8 cellular contexts compared by ENCODE assay signal in the genomic region with DNA sequence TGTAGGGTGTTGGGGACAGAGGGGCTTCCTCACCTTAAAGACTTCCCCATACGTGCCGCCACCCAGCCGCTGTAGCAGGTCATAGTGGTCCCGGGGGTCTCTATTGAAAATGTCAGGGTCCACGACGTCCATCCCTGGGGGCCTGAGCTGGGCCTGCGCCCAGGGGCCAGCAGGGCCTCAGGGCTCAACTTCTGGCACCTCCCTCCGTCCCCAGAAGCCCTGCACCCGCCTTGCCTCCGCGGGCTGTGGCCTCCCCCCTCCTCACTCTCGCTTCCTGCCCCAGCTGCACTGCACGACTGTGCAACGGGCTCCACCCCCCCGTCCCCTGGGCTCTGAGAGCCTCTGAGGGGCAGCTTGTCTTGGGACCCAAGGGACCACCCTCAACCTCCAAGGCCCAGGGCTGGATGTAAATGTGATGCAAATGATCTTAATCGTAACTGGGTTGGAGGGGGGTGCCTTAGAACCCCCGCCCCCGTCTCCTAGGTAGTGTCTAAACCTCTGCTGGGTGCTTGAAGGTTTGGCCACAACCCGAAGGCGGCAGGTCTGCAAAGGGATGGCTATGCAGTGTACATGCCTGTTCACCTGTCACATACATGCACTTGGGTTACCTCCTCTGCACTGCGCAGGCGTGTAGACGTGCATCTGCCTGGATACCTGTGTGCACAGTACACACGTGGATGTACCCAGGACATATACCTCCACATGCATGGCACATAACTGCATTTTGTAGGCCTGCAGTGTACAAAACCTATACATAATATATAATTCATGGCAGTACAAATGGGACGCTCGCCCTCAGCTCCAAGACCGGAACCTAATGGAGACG. TPM values are rescaled to one million over a fixed set of nuclear protein-coding genes. Genes with fewer than 3 reads are reported as not detected.
A peak's percentile ranks its signal among the peaks of the same experiment; 100 is the strongest.
DNase-seq lines count a peak whose midpoint lies in the region; ATAC-seq, FAIRE-seq and TF ChIP-seq lines count a peak whose summit lies in the region.

TSS of gene MAP4K1 (minus strand) at position 190 of the 826 bp plus-strand sequence. CDS start at position 132, 58 bp downstream.

- peak within 1 kb of the TSS; percentile 99 for H3K4me3 Mint-ChIP-seq in T-helper 2 cell treated with Interferon-gamma antibody and Interleukin-4, amounts not matched to agents 5 μg/mL and 100 μg/mL, for 36 hours
- peak within 1 kb of the TSS; percentile 99 to 100 (median 100) for H3K4me3 Mint-ChIP-seq in brain

- H3K36me3 Mint-ChIP-seq in T-helper 2 cell treated with Interferon-gamma antibody and Interleukin-4, amounts not matched to agents 5 μg/mL and 100 μg/mL, for 36 hours (ENCODE audit: low read depth), result peaks cover 61% of the 10 kb centered on the region
- peaks cover 20% of the 10 kb centered on the region for H3K36me3 Mint-ChIP-seq in brain

- no peaks in the 10 kb centered on the region for H3K27me3 Mint-ChIP-seq in T-helper 2 cell treated with Interferon-gamma antibody and Interleukin-4, amounts not matched to agents 5 μg/mL and 100 μg/mL, for 36 hours (ENCODE audit: low read depth)
- H3K27me3 Mint-ChIP-seq in brain, result peaks cover 10% of the 10 kb centered on the region

- peaks cover 39% of the 10 kb centered on the region for H3K4me1 Mint-ChIP-seq in T-helper 2 cell treated with Interferon-gamma antibody and Interleukin-4, amounts not matched to agents 5 μg/mL and 100 μg/mL, for 36 hours (ENCODE audit: low read depth)
- peaks cover 31% of the 10 kb centered on the region for H3K4me1 Mint-ChIP-seq in brain

- peak; percentile 72 for ATAC-seq in GM19463 (IDR thresholded peaks at IDR 0.05; ENCODE audit: unreplicated experiment)

- peak within 1 kb of the TSS; percentile 93 for H3K27ac Mint-ChIP-seq in T-helper 2 cell treated with Interferon-gamma antibody and Interleukin-4, amounts not matched to agents 5 μg/mL and 100 μg/mL, for 36 hours
- peak within 1 kb of the TSS; percentile 93 to 99 (median 98) for H3K27ac Mint-ChIP-seq in brain

- peak; percentile 67 for FAIRE-seq in HTR-8/SVneo (lab: Jason Lieb, UNC)

- DNase-seq in CD1c-positive myeloid dendritic cell (ENCODE audit: extremely low spot score) (peak; percentile 46), HTR-8/SVneo (ENCODE audit: insufficient read length, low spot score) (no peak), left kidney (ENCODE audit: low read depth, low spot score) (peak; percentile 68), foreskin melanocyte (no peak)
- DNase-seq in T-helper 2 cell treated with Interferon-gamma antibody and Interleukin-4, amounts not matched to agents 5 μg/mL and 100 μg/mL, for 36 hours (ENCODE audit: low spot score), result peak; percentile 71
- DNase-seq in stimulated activated CD4-positive, alpha-beta T cell treated with anti-CD3 and anti-CD28 coated beads, TNF-alpha, amount 100 ng/mL, for 1 hour (ENCODE audit: low read depth in 3 of 3, low spot score in 1 of 3), result peak in 2 of 3 donors; percentile 39 to 58

- no peaks in the 10 kb centered on the region for H3K9me3 Mint-ChIP-seq in T-helper 2 cell treated with Interferon-gamma antibody and Interleukin-4, amounts not matched to agents 5 μg/mL and 100 μg/mL, for 36 hours
- H3K9me3 Mint-ChIP-seq in brain, result peaks cover 0 to 4% (median 0%) of the 10 kb centered on the region in 5 experiments

- TF ChIP-seq CTCF in brain (conservative IDR thresholded peaks at IDR 0.05), result no peak

RNA-seq across cellular contexts. Expression of gene MAP4K1, which starts in this region (rescaled TPM):
- polyA plus RNA-seq in brain (ENCODE audit: insufficient read depth, low read depth, low replicate concordance), result 1.4 TPM

Comparison
In these comparisons a context has a peak if more than half of its experiments do, and no peak if none do; other contexts are left out.
1. DNase-seq: peak in CD1c-positive myeloid dendritic cell (single experiment), T-helper 2 cell treated with Interferon-gamma antibody and Interleukin-4, amounts not matched to agents 5 μg/mL and 100 μg/mL, for 36 hours (single experiment), left kidney (single experiment) and stimulated activated CD4-positive, alpha-beta T cell treated with anti-CD3 and anti-CD28 coated beads, TNF-alpha, amount 100 ng/mL, for 1 hour (2 of 3); none in HTR-8/SVneo (single experiment) and foreskin melanocyte (single experiment).